ENCODE assay signal across 17 cellular contexts in genomic region chr1:115313173-115313572, GRCh38. TPM values are rescaled to one million over a fixed set of nuclear protein-coding genes. Genes with fewer than 3 reads are reported as not detected.
"Had no signal": no experiment of that assay in that cellular context is flagged by ENCODE, and none has a peak within 500 bp of the region (broad histone marks: within the 10 kb centered on the region; RNA-seq: fewer than 3 reads in every experiment).

No MANE protein-coding gene starts in this region.

- DNase-seq: activated CD4-positive, alpha-beta T cell treated with anti-CD3 and anti-CD28 coated beads for 4 hours; activated CD8-positive, alpha-beta memory T cell treated with anti-CD3 and anti-CD28 coated beads for 24 hours; activated naive CD4-positive, alpha-beta T cell treated with anti-CD3 and anti-CD28 coated beads for 36 hours; activated T-cell treated with anti-CD3 and anti-CD28 coated beads for 4 hours; effector memory CD4-positive, alpha-beta T cell; immature natural killer cell; mucosa of descending colon; naive thymus-derived CD8-positive, alpha-beta T cell; spleen; stimulated activated CD4-positive, alpha-beta T cell treated with anti-CD3 and anti-CD28 coated beads, Interleukin-2, amount 100 ng/mL, for 24 hours; stimulated activated naive B cell treated with anti-CD40 and anti-IgM and Interleukin-4, amounts not matched to agents 10 μg/mL and 1 μg/mL and 100 μg/mL, for 72 hours; substantia nigra; T-helper 1 cell had no signal

- H3K27ac ChIP-seq: neutrophil, prostate gland, spleen had no signal

- H3K36me3 ChIP-seq: neutrophil, prostate gland, spleen had no signal

- H3K4me1 ChIP-seq: prostate gland had no signal

- H3K9me3 ChIP-seq: mucosa of descending colon, neutrophil, prostate gland had no signal

- H3K4me3 ChIP-seq: lung, mucosa of descending colon, prostate gland, spleen had no signal

- H3K27me3 ChIP-seq: neutrophil had no signal

RNA-seq across cellular contexts. Expression of gene NGF, which starts 24.9 kb away (rescaled TPM):
- total RNA-seq: activated naive CD4-positive, alpha-beta T cell treated with anti-CD3 and anti-CD28 coated beads for 36 hours; activated T-helper 17 cell treated with anti-CD3 and anti-CD28 coated beads, Interleukin-2, amount 50 U/mL, for 72 hours; naive thymus-derived CD8-positive, alpha-beta T cell had no signal
- polyA plus RNA-seq: immature natural killer cell; naive thymus-derived CD8-positive, alpha-beta T cell had no signal
